ENCODE assay signal across 1 cellular context in the genomic region with DNA sequence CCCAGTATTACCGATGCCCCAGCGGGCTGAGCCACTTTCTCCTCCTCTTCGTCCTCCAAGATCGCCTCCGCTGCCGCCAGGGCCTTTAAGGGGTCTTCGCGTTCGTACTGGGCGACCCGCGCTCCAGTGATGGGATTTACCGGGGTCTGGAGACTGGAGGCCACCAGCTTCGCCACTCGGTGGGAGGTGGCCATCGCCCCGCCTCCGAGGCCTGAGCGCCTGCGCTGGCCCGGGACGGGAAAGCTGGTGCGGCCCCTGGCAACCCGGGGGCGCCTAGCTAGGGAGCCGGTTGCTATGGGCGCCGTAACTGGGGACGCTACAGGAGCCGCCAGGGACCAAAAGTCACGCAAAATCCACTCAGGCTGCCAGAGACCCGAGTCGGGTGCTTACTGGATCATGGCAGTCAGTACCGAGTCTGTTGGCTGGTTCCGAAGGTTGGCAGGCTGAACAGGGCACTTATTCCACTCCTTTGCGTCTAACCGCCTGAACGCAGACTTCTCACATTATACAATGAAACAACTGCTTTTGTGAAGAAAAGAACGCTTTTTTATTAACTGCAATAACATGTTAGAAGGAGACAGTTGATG.
TF ChIP-seq lines count a peak whose summit lies in the region.

A gene with protein sequence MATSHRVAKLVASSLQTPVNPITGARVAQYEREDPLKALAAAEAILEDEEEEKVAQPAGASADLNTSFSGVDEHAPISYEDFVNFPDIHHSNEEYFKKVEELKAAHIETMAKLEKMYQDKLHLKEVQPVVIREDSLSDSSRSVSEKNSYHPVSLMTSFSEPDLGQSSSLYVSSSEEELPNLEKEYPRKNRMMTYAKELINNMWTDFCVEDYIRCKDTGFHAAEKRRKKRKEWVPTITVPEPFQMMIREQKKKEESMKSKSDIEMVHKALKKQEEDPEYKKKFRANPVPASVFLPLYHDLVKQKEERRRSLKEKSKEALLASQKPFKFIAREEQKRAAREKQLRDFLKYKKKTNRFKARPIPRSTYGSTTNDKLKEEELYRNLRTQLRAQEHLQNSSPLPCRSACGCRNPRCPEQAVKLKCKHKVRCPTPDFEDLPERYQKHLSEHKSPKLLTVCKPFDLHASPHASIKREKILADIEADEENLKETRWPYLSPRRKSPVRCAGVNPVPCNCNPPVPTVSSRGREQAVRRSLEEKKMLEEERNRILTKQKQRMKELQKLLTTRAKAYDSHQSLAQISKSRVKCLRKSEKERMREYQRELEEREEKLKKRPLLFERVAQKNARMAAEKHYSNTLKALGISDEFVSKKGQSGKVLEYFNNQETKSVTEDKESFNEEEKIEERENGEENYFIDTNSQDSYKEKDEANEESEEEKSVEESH (minus strand): TSS at position 213 of the 587 bp plus-strand sequence. CDS start 19 bp downstream, at position 194.

TF ChIP-seq in HEK293, 187 proteins besides CTCF, POLR2A, EP300 and RAD21 (continued from another document):
- TF ChIP-seq, protein P1, sequence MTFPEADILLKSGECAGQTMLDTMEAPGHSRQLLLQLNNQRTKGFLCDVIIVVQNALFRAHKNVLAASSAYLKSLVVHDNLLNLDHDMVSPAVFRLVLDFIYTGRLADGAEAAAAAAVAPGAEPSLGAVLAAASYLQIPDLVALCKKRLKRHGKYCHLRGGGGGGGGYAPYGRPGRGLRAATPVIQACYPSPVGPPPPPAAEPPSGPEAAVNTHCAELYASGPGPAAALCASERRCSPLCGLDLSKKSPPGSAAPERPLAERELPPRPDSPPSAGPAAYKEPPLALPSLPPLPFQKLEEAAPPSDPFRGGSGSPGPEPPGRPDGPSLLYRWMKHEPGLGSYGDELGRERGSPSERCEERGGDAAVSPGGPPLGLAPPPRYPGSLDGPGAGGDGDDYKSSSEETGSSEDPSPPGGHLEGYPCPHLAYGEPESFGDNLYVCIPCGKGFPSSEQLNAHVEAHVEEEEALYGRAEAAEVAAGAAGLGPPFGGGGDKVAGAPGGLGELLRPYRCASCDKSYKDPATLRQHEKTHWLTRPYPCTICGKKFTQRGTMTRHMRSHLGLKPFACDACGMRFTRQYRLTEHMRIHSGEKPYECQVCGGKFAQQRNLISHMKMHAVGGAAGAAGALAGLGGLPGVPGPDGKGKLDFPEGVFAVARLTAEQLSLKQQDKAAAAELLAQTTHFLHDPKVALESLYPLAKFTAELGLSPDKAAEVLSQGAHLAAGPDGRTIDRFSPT (tag by site-specific recombination; IDR thresholded peaks at IDR 0.05): peak; percentile 86
- no peak for TF ChIP-seq ZSCAN23 (tag by site-specific recombination; IDR thresholded peaks at IDR 0.05)
- TF ChIP-seq, protein P2, sequence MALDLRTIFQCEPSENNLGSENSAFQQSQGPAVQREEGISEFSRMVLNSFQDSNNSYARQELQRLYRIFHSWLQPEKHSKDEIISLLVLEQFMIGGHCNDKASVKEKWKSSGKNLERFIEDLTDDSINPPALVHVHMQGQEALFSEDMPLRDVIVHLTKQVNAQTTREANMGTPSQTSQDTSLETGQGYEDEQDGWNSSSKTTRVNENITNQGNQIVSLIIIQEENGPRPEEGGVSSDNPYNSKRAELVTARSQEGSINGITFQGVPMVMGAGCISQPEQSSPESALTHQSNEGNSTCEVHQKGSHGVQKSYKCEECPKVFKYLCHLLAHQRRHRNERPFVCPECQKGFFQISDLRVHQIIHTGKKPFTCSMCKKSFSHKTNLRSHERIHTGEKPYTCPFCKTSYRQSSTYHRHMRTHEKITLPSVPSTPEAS (tag by site-specific recombination; IDR thresholded peaks at IDR 0.05): no peak
- TF ChIP-seq ZNF311 (tag by site-specific recombination; IDR thresholded peaks at IDR 0.05; ENCODE audit: borderline replicate concordance): no peak
- TF ChIP-seq ZNF501 (tag by site-specific recombination; IDR thresholded peaks at IDR 0.05): peak; percentile 52; the same call in 1 of the 2 replicates
- TF ChIP-seq, protein P3, sequence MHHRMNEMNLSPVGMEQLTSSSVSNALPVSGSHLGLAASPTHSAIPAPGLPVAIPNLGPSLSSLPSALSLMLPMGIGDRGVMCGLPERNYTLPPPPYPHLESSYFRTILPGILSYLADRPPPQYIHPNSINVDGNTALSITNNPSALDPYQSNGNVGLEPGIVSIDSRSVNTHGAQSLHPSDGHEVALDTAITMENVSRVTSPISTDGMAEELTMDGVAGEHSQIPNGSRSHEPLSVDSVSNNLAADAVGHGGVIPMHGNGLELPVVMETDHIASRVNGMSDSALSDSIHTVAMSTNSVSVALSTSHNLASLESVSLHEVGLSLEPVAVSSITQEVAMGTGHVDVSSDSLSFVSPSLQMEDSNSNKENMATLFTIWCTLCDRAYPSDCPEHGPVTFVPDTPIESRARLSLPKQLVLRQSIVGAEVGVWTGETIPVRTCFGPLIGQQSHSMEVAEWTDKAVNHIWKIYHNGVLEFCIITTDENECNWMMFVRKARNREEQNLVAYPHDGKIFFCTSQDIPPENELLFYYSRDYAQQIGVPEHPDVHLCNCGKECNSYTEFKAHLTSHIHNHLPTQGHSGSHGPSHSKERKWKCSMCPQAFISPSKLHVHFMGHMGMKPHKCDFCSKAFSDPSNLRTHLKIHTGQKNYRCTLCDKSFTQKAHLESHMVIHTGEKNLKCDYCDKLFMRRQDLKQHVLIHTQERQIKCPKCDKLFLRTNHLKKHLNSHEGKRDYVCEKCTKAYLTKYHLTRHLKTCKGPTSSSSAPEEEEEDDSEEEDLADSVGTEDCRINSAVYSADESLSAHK (tag by site-specific recombination; IDR thresholded peaks at IDR 0.05): no peak
- 0 out of 2 replicates have a peak, but pooled peaks have one; percentile 26 for TF ChIP-seq ZNF391 (tag by site-specific recombination; IDR thresholded peaks at IDR 0.05; ENCODE audit: borderline replicate concordance, low read depth)
- TF ChIP-seq ZNF335 (tag by site-specific recombination; conservative IDR thresholded peaks at IDR 0.05): peak; percentile 89
- TF ChIP-seq ZNF184 (tag by site-specific recombination; IDR thresholded peaks at IDR 0.05): no peak; the same call in 1 of the 2 replicates
- TF ChIP-seq ZBTB20 (tag by site-specific recombination; IDR thresholded peaks at IDR 0.05): peak; percentile 25; the same call in 1 of the 2 replicates
- peak; percentile 66; the same call in 1 of the 2 replicates for TF ChIP-seq ZNF341 (tag by site-specific recombination; IDR thresholded peaks at IDR 0.05; ENCODE audit: low read depth)
- TF ChIP-seq, protein P4, sequence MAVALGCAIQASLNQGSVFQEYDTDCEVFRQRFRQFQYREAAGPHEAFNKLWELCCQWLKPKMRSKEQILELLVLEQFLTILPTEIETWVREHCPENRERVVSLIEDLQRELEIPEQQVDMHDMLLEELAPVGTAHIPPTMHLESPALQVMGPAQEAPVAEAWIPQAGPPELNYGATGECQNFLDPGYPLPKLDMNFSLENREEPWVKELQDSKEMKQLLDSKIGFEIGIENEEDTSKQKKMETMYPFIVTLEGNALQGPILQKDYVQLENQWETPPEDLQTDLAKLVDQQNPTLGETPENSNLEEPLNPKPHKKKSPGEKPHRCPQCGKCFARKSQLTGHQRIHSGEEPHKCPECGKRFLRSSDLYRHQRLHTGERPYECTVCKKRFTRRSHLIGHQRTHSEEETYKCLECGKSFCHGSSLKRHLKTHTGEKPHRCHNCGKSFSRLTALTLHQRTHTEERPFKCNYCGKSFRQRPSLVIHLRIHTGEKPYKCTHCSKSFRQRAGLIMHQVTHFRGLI (tag by site-specific recombination; IDR thresholded peaks at IDR 0.05): no peak
- TF ChIP-seq KLF9 (tag by site-specific recombination; IDR thresholded peaks at IDR 0.05; ENCODE audit: low read depth): peak; percentile 63; the same call in 1 of the 2 replicates
- TF ChIP-seq ZNF354C (tag by site-specific recombination; IDR thresholded peaks at IDR 0.05; ENCODE audit: borderline replicate concordance, low read depth): no peak
- TF ChIP-seq, protein P5, sequence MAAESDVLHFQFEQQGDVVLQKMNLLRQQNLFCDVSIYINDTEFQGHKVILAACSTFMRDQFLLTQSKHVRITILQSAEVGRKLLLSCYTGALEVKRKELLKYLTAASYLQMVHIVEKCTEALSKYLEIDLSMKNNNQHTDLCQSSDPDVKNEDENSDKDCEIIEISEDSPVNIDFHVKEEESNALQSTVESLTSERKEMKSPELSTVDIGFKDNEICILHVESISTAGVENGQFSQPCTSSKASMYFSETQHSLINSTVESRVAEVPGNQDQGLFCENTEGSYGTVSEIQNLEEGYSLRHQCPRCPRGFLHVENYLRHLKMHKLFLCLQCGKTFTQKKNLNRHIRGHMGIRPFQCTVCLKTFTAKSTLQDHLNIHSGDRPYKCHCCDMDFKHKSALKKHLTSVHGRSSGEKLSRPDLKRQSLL (tag by site-specific recombination; IDR thresholded peaks at IDR 0.05): no peak
- no peak; the same call in 1 of the 2 replicates for TF ChIP-seq ZNF76 (tag by site-specific recombination; IDR thresholded peaks at IDR 0.05; ENCODE audit: borderline replicate concordance, low read depth)
- TF ChIP-seq SP7 (tag by site-specific recombination; IDR thresholded peaks at IDR 0.05): no peak; the same call in 1 of the 2 replicates
- peak; percentile 87 for TF ChIP-seq SP2 (tag by site-specific recombination; IDR thresholded peaks at IDR 0.05)
- TF ChIP-seq ZNF777 (tag by site-specific recombination; IDR thresholded peaks at IDR 0.05; ENCODE audit: borderline replicate concordance): no peak
- no peak for TF ChIP-seq ZFP3 (tag by site-specific recombination; IDR thresholded peaks at IDR 0.05; ENCODE audit: low read depth)
- TF ChIP-seq FEZF1 (tag by site-specific recombination; IDR thresholded peaks at IDR 0.05): no peak
- TF ChIP-seq, protein P6, sequence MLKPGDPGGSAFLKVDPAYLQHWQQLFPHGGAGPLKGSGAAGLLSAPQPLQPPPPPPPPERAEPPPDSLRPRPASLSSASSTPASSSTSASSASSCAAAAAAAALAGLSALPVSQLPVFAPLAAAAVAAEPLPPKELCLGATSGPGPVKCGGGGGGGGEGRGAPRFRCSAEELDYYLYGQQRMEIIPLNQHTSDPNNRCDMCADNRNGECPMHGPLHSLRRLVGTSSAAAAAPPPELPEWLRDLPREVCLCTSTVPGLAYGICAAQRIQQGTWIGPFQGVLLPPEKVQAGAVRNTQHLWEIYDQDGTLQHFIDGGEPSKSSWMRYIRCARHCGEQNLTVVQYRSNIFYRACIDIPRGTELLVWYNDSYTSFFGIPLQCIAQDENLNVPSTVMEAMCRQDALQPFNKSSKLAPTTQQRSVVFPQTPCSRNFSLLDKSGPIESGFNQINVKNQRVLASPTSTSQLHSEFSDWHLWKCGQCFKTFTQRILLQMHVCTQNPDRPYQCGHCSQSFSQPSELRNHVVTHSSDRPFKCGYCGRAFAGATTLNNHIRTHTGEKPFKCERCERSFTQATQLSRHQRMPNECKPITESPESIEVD (tag by site-specific recombination; IDR thresholded peaks at IDR 0.05): no peak
- peak; percentile 82 for TF ChIP-seq MYNN (tag by site-specific recombination; IDR thresholded peaks at IDR 0.05; ENCODE audit: borderline replicate concordance)
- TF ChIP-seq, protein P7, sequence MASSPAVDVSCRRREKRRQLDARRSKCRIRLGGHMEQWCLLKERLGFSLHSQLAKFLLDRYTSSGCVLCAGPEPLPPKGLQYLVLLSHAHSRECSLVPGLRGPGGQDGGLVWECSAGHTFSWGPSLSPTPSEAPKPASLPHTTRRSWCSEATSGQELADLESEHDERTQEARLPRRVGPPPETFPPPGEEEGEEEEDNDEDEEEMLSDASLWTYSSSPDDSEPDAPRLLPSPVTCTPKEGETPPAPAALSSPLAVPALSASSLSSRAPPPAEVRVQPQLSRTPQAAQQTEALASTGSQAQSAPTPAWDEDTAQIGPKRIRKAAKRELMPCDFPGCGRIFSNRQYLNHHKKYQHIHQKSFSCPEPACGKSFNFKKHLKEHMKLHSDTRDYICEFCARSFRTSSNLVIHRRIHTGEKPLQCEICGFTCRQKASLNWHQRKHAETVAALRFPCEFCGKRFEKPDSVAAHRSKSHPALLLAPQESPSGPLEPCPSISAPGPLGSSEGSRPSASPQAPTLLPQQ (tag by site-specific recombination; IDR thresholded peaks at IDR 0.05): no peak
- TF ChIP-seq, protein P8, sequence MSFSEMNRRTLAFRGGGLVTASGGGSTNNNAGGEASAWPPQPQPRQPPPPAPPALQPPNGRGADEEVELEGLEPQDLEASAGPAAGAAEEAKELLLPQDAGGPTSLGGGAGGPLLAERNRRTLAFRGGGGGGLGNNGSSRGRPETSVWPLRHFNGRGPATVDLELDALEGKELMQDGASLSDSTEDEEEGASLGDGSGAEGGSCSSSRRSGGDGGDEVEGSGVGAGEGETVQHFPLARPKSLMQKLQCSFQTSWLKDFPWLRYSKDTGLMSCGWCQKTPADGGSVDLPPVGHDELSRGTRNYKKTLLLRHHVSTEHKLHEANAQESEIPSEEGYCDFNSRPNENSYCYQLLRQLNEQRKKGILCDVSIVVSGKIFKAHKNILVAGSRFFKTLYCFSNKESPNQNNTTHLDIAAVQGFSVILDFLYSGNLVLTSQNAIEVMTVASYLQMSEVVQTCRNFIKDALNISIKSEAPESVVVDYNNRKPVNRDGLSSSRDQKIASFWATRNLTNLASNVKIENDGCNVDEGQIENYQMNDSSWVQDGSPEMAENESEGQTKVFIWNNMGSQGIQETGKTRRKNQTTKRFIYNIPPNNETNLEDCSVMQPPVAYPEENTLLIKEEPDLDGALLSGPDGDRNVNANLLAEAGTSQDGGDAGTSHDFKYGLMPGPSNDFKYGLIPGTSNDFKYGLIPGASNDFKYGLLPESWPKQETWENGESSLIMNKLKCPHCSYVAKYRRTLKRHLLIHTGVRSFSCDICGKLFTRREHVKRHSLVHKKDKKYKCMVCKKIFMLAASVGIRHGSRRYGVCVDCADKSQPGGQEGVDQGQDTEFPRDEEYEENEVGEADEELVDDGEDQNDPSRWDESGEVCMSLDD (tag by site-specific recombination; IDR thresholded peaks at IDR 0.05): no peak
- peak; percentile 71 for TF ChIP-seq ZBTB8A (tag by site-specific recombination; IDR thresholded peaks at IDR 0.05)
- TF ChIP-seq ZNF514 (tag by site-specific recombination; IDR thresholded peaks at IDR 0.05): no peak
- TF ChIP-seq ZNF707 (tag by site-specific recombination; IDR thresholded peaks at IDR 0.05): no peak
- TF ChIP-seq KLF16 (tag by site-specific recombination; IDR thresholded peaks at IDR 0.05): peak; percentile 10
- no peak for TF ChIP-seq ZNF146 (tag by site-specific recombination; IDR thresholded peaks at IDR 0.05)
- TF ChIP-seq ZNF701 (tag by site-specific recombination; IDR thresholded peaks at IDR 0.05): no peak
